In genomic region chr11:59801981-59802638, GRCh38 we compare ENCODE assay signal across 8 cellular contexts. TPM values are rescaled to one million over a fixed set of nuclear protein-coding genes. Genes with fewer than 3 reads are reported as not detected.
A peak's percentile ranks its signal among the peaks of the same experiment; 100 is the strongest.
DNase-seq lines count a peak whose midpoint lies in the region; ATAC-seq and TF ChIP-seq lines count a peak whose summit lies in the region.

No MANE protein-coding gene starts in this region.

- H3K27ac ChIP-seq in CD8-positive, alpha-beta memory T cell (ENCODE audit: low read depth, low read length): no peak overlapping the region

- H3K27me3 Mint-ChIP-seq in brain: no peaks in the 10 kb centered on the region
- H3K27me3 Mint-ChIP-seq in CD8-positive, alpha-beta memory T cell: no peaks in the 10 kb centered on the region
- H3K27me3 Mint-ChIP-seq in CD14-positive monocyte (ENCODE audit: low read depth in 3 of 3): peaks cover 0 to 1% (median 0%) of the 10 kb centered on the region in 3 donors

- ATAC-seq in HG02623 (IDR thresholded peaks at IDR 0.05; ENCODE audit: unreplicated experiment): peak; percentile 13

- POLR2A ChIA-PET in CD8-positive, alpha-beta memory T cell (lab: Charles Lee): no interaction called here

- intact Hi-C loops in CD14-positive monocyte (cut with micrococcal nuclease): loop anchor here (2.0 kb wide), 1 partner anchor 47 kb away; the partner anchor contains the start of gene STX3 (in 2 of the 2)

- H3K27ac Mint-ChIP-seq in brain (peak overlapping the region in 3 of 5 experiments; percentile 33 to 60 (median 51)), CD14-positive monocyte (peak overlapping the region in 2 of 7 donors; percentile 40 to 68)
- H3K27ac Mint-ChIP-seq in CD8-positive, alpha-beta memory T cell: no peak overlapping the region

- H3K9me3 ChIP-seq in CD8-positive, alpha-beta memory T cell (ENCODE audit: low read length): no peaks in the 10 kb centered on the region

- no peaks in the 10 kb centered on the region for H3K27me3 ChIP-seq in CD8-positive, alpha-beta memory T cell (ENCODE audit: insufficient read depth, low read length, poor library complexity, severe bottlenecking)

- H3K36me3 ChIP-seq in CD8-positive, alpha-beta memory T cell (ENCODE audit: insufficient read depth, low read length): peaks cover 4% of the 10 kb centered on the region

- peaks cover 4% of the 10 kb centered on the region for H3K4me1 Mint-ChIP-seq in brain
- no peaks in the 10 kb centered on the region for H3K4me1 Mint-ChIP-seq in CD8-positive, alpha-beta memory T cell
- no peaks in the 10 kb centered on the region for H3K4me1 Mint-ChIP-seq in CD14-positive monocyte

- no peaks in the 10 kb centered on the region for H3K4me1 ChIP-seq in CD8-positive, alpha-beta memory T cell (ENCODE audit: insufficient read depth, low read length)

- peak; percentile 20 for DNase-seq in AG08396 (ENCODE audit: low spot score)
- DNase-seq in lung microvascular endothelial cell (ENCODE audit: low read depth in 2 of 2): peak; percentile 79 to 85
- DNase-seq in T1000 (lab: John Stamatoyannopoulos, UW): no peak
- DNase-seq in CD8-positive, alpha-beta memory T cell: no peak
- no peak for DNase-seq in SHP77 (lab: John Stamatoyannopoulos, UW)
- DNase-seq in CD14-positive monocyte (ENCODE audit: low spot score): no peak

- no peaks in the 10 kb centered on the region for H3K9me3 Mint-ChIP-seq in brain
- no peaks in the 10 kb centered on the region for H3K9me3 Mint-ChIP-seq in CD8-positive, alpha-beta memory T cell
- H3K9me3 Mint-ChIP-seq in CD14-positive monocyte: peaks cover 0 to 2% (median 0%) of the 10 kb centered on the region in 7 donors

- H3K4me3 Mint-ChIP-seq in brain (no peak overlapping the region), CD14-positive monocyte (no peak overlapping the region)
- no peak overlapping the region for H3K4me3 Mint-ChIP-seq in CD8-positive, alpha-beta memory T cell

- CTCF ChIA-PET in CD8-positive, alpha-beta memory T cell (lab: Charles Lee): interaction anchor here (0.6 to 7.8 kb wide), 8 partner anchors 8 to 760 kb away, joined by 3 to 113 read pairs (median 5); partner anchors contain the start of genes MRPL16 and STX3

- H3K36me3 Mint-ChIP-seq in brain (peaks cover 9% of the 10 kb centered on the region), CD14-positive monocyte (peaks cover 69 to 89% of the 10 kb centered on the region in 2 donors)
- H3K36me3 Mint-ChIP-seq in CD8-positive, alpha-beta memory T cell: peaks cover 0 to 39% (median 9%) of the 10 kb centered on the region in 3 donors

- TF ChIP-seq CTCF in brain (conservative IDR thresholded peaks at IDR 0.05) (no peak), CD14-positive monocyte (IDR thresholded peaks at IDR 0.05) (no peak)

- H3K4me3 ChIP-seq in CD8-positive, alpha-beta memory T cell (ENCODE audit: low read length): no peak overlapping the region

RNA-seq across cellular contexts. Expression of gene MRPL16, which starts 8.5 kb away (rescaled TPM):
- polyA plus RNA-seq in brain (ENCODE audit: insufficient read depth, low read depth, low replicate concordance): 34.8 TPM
- 19.4 and 25.5 TPM in 2 replicates for total RNA-seq in lung microvascular endothelial cell
- total RNA-seq in CD8-positive, alpha-beta memory T cell: 10 to 100 TPM; 83.5 to 84.5 TPM
- 75.0 TPM for polyA plus RNA-seq in CD8-positive, alpha-beta memory T cell
- polyA plus RNA-seq in CD14-positive monocyte: 10 to 100 TPM; 71.9 to 75.0 TPM

RNA-seq across cellular contexts. Expression of gene CBLIF, which starts 43.2 kb away (rescaled TPM):
- polyA plus RNA-seq in brain (ENCODE audit: insufficient read depth, low read depth, low replicate concordance) (not detected), CD14-positive monocyte (not detected)
- not detected in 2 replicates for total RNA-seq in lung microvascular endothelial cell
- not detected for total RNA-seq in CD8-positive, alpha-beta memory T cell
- polyA plus RNA-seq in CD8-positive, alpha-beta memory T cell: not detected

RNA-seq across cellular contexts. Expression of gene STX3, which starts 46.9 kb away (rescaled TPM):
- polyA plus RNA-seq in brain (ENCODE audit: insufficient read depth, low read depth, low replicate concordance): 22.1 TPM
- total RNA-seq in lung microvascular endothelial cell: 59.1 and 86.3 TPM in 2 replicates
- 1 to 10 TPM; 5.5 to 6.7 TPM for total RNA-seq in CD8-positive, alpha-beta memory T cell
- 6.8 TPM for polyA plus RNA-seq in CD8-positive, alpha-beta memory T cell
- 10 to 100 TPM; 22.4 to 25.4 TPM for polyA plus RNA-seq in CD14-positive monocyte

Comparison
In these comparisons a context has a peak if more than half of its experiments do, and no peak if none do; other contexts are left out.
1. DNase-seq: peak in AG08396 (single experiment) and lung microvascular endothelial cell (2 of 2); none in T1000 (single experiment), CD8-positive, alpha-beta memory T cell (0 of 5), SHP77 (0 of 2) and CD14-positive monocyte (single experiment).
2. H3K27ac Mint-ChIP-seq: peak in brain (3 of 5); none in CD8-positive, alpha-beta memory T cell (0 of 8).